ENCODE assay signal across 18 cellular contexts in genomic region chr2:78201064-78201575, GRCh38.
"Had no signal": no experiment of that assay in that cellular context is flagged by ENCODE, and none has a peak within 500 bp of the region (broad histone marks: within the 10 kb centered on the region; RNA-seq: fewer than 3 reads in every experiment).

No MANE protein-coding gene starts in this region.

- FAIRE-seq: colon had no signal

- H3K9me3 ChIP-seq: psoas muscle, right lobe of liver, thoracic aorta, transverse colon had no signal

- H3K4me1 ChIP-seq: foreskin keratinocyte, heart right ventricle, parathyroid adenoma, psoas muscle, right lobe of liver, transverse colon had no signal

- H3K4me3 ChIP-seq: heart right ventricle, psoas muscle, right lobe of liver, thoracic aorta, transverse colon had no signal

- DNase-seq: cerebellar nuclear complex; foreskin keratinocyte; heart right ventricle; islet precursor cell; mammary epithelial cell; naive B cell; psoas muscle; retina; right lobe of liver; stimulated activated CD4-positive, alpha-beta T cell treated with anti-CD3 and anti-CD28 coated beads, Interleukin-15, amount 100 ng/mL, for 24 hours; stimulated activated CD4-positive, alpha-beta T cell treated with anti-CD3 and anti-CD28 coated beads, Interleukin-1b, Interleukin-23, amount 100 ng/mL, for 48 hours; stimulated activated CD4-positive, alpha-beta T cell treated with anti-CD3 and anti-CD28 coated beads, Interleukin-4, amount 100 ng/mL, for 4 hours; stimulated activated naive B cell treated with anti-CD40 and anti-IgM and Interleukin-4, amounts not matched to agents 10 μg/mL and 1 μg/mL and 100 μg/mL, for 72 hours; stimulated activated naive CD8-positive, alpha-beta T cell treated with anti-CD3 and anti-CD28 coated beads, Interleukin-15, amount 100 ng/mL, for 72 hours; transverse colon had no signal

- H3K27me3 ChIP-seq: foreskin keratinocyte, heart right ventricle, right lobe of liver, transverse colon had no signal

- H3K36me3 ChIP-seq: heart right ventricle, right lobe of liver, thoracic aorta, transverse colon had no signal

- H3K27ac ChIP-seq: foreskin keratinocyte, heart right ventricle, parathyroid adenoma, psoas muscle, right lobe of liver, thoracic aorta, transverse colon had no signal
